27 cellular contexts compared by ENCODE assay signal in genomic region chr6:10491463-10491862, GRCh38.
"Had no signal": no experiment of that assay in that cellular context is flagged by ENCODE, and none has a peak within 500 bp of the region (broad histone marks: within the 10 kb centered on the region; RNA-seq: fewer than 3 reads in every experiment).

No MANE protein-coding gene starts in this region.

- H3K27ac ChIP-seq: stomach, suprapubic skin, thoracic aorta, thyroid gland, tibial artery, tibial nerve, transverse colon, upper lobe of left lung, upper lobe of right lung, uterus, vagina had no signal

- DNase-seq: stimulated activated CD4-positive, alpha-beta T cell treated with anti-CD3 and anti-CD28 coated beads, Interleukin-2, amount 100 ng/mL, for 24 hours; stimulated activated CD4-positive, alpha-beta T cell treated with anti-CD3 and anti-CD28 coated beads, Interleukin-2, amount 100 ng/mL, for 48 hours; stimulated activated CD4-positive, alpha-beta T cell treated with anti-CD3 and anti-CD28 coated beads, Interleukin-4, amount 100 ng/mL, for 1 hour; stimulated activated CD4-positive, alpha-beta T cell treated with anti-CD3 and anti-CD28 coated beads, Interleukin-4, amount 100 ng/mL, for 24 hours; stimulated activated CD4-positive, alpha-beta T cell treated with anti-CD3 and anti-CD28 coated beads, Interleukin-4, amount 100 ng/mL, for 4 hours; stimulated activated CD8-positive, alpha-beta memory T cell treated with anti-CD3 and anti-CD28 coated beads, Interleukin-4, amount 100 ng/mL, for 48 hours; stimulated activated naive B cell treated with anti-CD40 and anti-IgM and Interleukin-4, amounts not matched to agents 10 μg/mL and 1 μg/mL and 100 μg/mL, for 72 hours; stimulated activated naive CD4-positive, alpha-beta T cell; stimulated activated naive CD4-positive, alpha-beta T cell treated with Interleukin-2 at 50 U/mL for 16 hours; stimulated activated naive CD8-positive, alpha-beta T cell treated with anti-CD3 and anti-CD28 coated beads, Interleukin-15, amount 100 ng/mL, for 72 hours; stimulated activated naive CD8-positive, alpha-beta T cell treated with anti-CD3 and anti-CD28 coated beads, Interleukin-15, Interleukin-2, amounts not matched to agents 100 U/mL and 50 U/mL, for 24 hours; stomach; substantia nigra; thyroid gland; tibial artery; transverse colon; trophoblast cell; upper lobe of right lung; uterus had no signal

- H3K9me3 Mint-ChIP-seq: stimulated activated effector memory CD8-positive, alpha-beta T cell treated with anti-CD3 and anti-CD28 coated beads, Interleukin-12 subunit alpha, Interleukin-12 subunit beta, amount 100 ng/mL, for 72 hours; stimulated activated memory B cell treated with anti-CD40 and anti-IgM and Interleukin-4, amounts not matched to agents 10 μg/mL and 1 μg/mL and 100 μg/mL, for 72 hours; stimulated activated naive CD8-positive, alpha-beta T cell treated with anti-CD3 and anti-CD28 coated beads, Interleukin-15, amount 100 ng/mL, for 72 hours; stimulated activated naive CD8-positive, alpha-beta T cell treated with anti-CD3 and anti-CD28 coated beads, Interleukin-15, Interleukin-2, amounts not matched to agents 100 ng/mL and 50 ng/mL, for 24 hours had no signal

- H3K4me3 ChIP-seq: stomach, suprapubic skin, thoracic aorta, thyroid gland, tibial artery, tibial nerve, transverse colon, upper lobe of left lung, upper lobe of right lung, uterus, vagina had no signal

- H3K36me3 Mint-ChIP-seq: stimulated activated effector memory CD8-positive, alpha-beta T cell treated with anti-CD3 and anti-CD28 coated beads, Interleukin-12 subunit alpha, Interleukin-12 subunit beta, amount 100 ng/mL, for 72 hours; stimulated activated memory B cell treated with anti-CD40 and anti-IgM and Interleukin-4, amounts not matched to agents 10 μg/mL and 1 μg/mL and 100 μg/mL, for 72 hours; stimulated activated naive B cell treated with anti-CD40 and anti-IgM and Interleukin-4, amounts not matched to agents 10 μg/mL and 1 μg/mL and 100 μg/mL, for 72 hours had no signal

- H3K9me3 ChIP-seq: stomach, suprapubic skin, thoracic aorta, thyroid gland, tibial artery, transverse colon, upper lobe of left lung, upper lobe of right lung, uterus, vagina had no signal

- H3K4me1 ChIP-seq: stomach, suprapubic skin, thyroid gland, tibial artery, tibial nerve, transverse colon, upper lobe of left lung, upper lobe of right lung, uterus, vagina had no signal

- H3K27me3 ChIP-seq: stomach, thyroid gland, tibial nerve, upper lobe of left lung, upper lobe of right lung, uterus, vagina had no signal

- H3K4me3 Mint-ChIP-seq: stimulated activated effector memory CD8-positive, alpha-beta T cell treated with anti-CD3 and anti-CD28 coated beads, Interleukin-12 subunit alpha, Interleukin-12 subunit beta, amount 100 ng/mL, for 72 hours; stimulated activated memory B cell treated with anti-CD40 and anti-IgM and Interleukin-4, amounts not matched to agents 10 μg/mL and 1 μg/mL and 100 μg/mL, for 72 hours; stimulated activated naive B cell treated with anti-CD40 and anti-IgM and Interleukin-4, amounts not matched to agents 10 μg/mL and 1 μg/mL and 100 μg/mL, for 72 hours; stimulated activated naive CD8-positive, alpha-beta T cell treated with anti-CD3 and anti-CD28 coated beads, Interleukin-15, amount 100 ng/mL, for 72 hours; stimulated activated naive CD8-positive, alpha-beta T cell treated with anti-CD3 and anti-CD28 coated beads, Interleukin-15, Interleukin-2, amounts not matched to agents 100 ng/mL and 50 ng/mL, for 24 hours had no signal

- H3K27ac Mint-ChIP-seq: stimulated activated effector memory CD8-positive, alpha-beta T cell treated with anti-CD3 and anti-CD28 coated beads, Interleukin-12 subunit alpha, Interleukin-12 subunit beta, amount 100 ng/mL, for 72 hours; stimulated activated memory B cell treated with anti-CD40 and anti-IgM and Interleukin-4, amounts not matched to agents 10 μg/mL and 1 μg/mL and 100 μg/mL, for 72 hours; stimulated activated naive B cell treated with anti-CD40 and anti-IgM and Interleukin-4, amounts not matched to agents 10 μg/mL and 1 μg/mL and 100 μg/mL, for 72 hours; stimulated activated naive CD8-positive, alpha-beta T cell treated with anti-CD3 and anti-CD28 coated beads, Interleukin-15, amount 100 ng/mL, for 72 hours; stimulated activated naive CD8-positive, alpha-beta T cell treated with anti-CD3 and anti-CD28 coated beads, Interleukin-15, Interleukin-2, amounts not matched to agents 100 ng/mL and 50 ng/mL, for 24 hours had no signal

- H3K4me1 Mint-ChIP-seq: stimulated activated effector memory CD8-positive, alpha-beta T cell treated with anti-CD3 and anti-CD28 coated beads, Interleukin-12 subunit alpha, Interleukin-12 subunit beta, amount 100 ng/mL, for 72 hours; stimulated activated memory B cell treated with anti-CD40 and anti-IgM and Interleukin-4, amounts not matched to agents 10 μg/mL and 1 μg/mL and 100 μg/mL, for 72 hours; stimulated activated naive CD8-positive, alpha-beta T cell treated with anti-CD3 and anti-CD28 coated beads, Interleukin-15, amount 100 ng/mL, for 72 hours had no signal

- H3K36me3 ChIP-seq: stomach, suprapubic skin, thoracic aorta, thyroid gland, tibial artery, tibial nerve, transverse colon, upper lobe of left lung, upper lobe of right lung, uterus, vagina had no signal
